ENCODE assay signal across 19 cellular contexts in genomic region chr1:6274622-6275139, GRCh38. TPM values are rescaled to one million over a fixed set of nuclear protein-coding genes. Genes with fewer than 3 reads are reported as not detected.
DNase-seq lines count a peak whose midpoint lies in the region; ATAC-seq and TF ChIP-seq lines count a peak whose summit lies in the region.
"Had no signal": no experiment of that assay in that cellular context is flagged by ENCODE, and none has a peak within 500 bp of the region (broad histone marks: within the 10 kb centered on the region; RNA-seq: fewer than 3 reads in every experiment).

No MANE protein-coding gene starts in this region.

- H3K9me3 ChIP-seq in BLaER1 (no peaks in the 10 kb centered on the region), neural cell (ENCODE audit: low read length) (no peaks in the 10 kb centered on the region), gastroesophageal sphincter (no peaks in the 10 kb centered on the region)
- H3K9me3 ChIP-seq: BE2C, Caco-2 had no signal

- H4K20me1 ChIP-seq in BLaER1 (no peaks in the 10 kb centered on the region; the same call in 1 of the 2 replicates), neural cell (ENCODE audit: insufficient read depth) (no peaks in the 10 kb centered on the region)

- 98% methylated on average over 11 to 15 of the region's 16 CpGs for WGBS in lower leg skin, 2 donors
- no CpG with 5 or more reads among the region's 16 CpGs for WGBS in gastroesophageal sphincter (ENCODE audit: low coverage in 1 of 2), 2 donors

- H3K27ac ChIP-seq in BLaER1 = 0 out of 2 replicates have a peak overlapping the region, but pooled peaks have one; percentile 18
- H3K27ac ChIP-seq in RWPE1 = peak overlapping the region; percentile 54
- H3K27ac ChIP-seq in neural cell (ENCODE audit: low read length) = peak overlapping the region; percentile 97
- no peak overlapping the region for H3K27ac ChIP-seq in gastroesophageal sphincter
- H3K27ac ChIP-seq: C4-2B had no signal

- H3K36me3 ChIP-seq in BLaER1 (peaks cover 38% of the 10 kb centered on the region), neural cell (ENCODE audit: insufficient read depth, low read length) (no peaks in the 10 kb centered on the region), gastroesophageal sphincter (no peaks in the 10 kb centered on the region)
- H3K36me3 ChIP-seq: BE2C had no signal

- peaks cover 52% of the 10 kb centered on the region for H3K4me1 ChIP-seq in BLaER1
- H3K4me1 ChIP-seq in gastroesophageal sphincter = peaks cover 0 to 48% (median 12%) of the 10 kb centered on the region in 3 donors
- H3K4me1 ChIP-seq: Caco-2 had no signal

- POLR2A ChIA-PET in RWPE1 (lab: Yijun Ruan, JAX; ENCODE audit: low non-redundant PET) = no interaction called here

- TF ChIP-seq CTCF in RWPE1 (conservative IDR thresholded peaks at IDR 0.05; ENCODE audit: low read depth) = no peak
- no peak for TF ChIP-seq CTCF in neural cell (IDR thresholded peaks at IDR 0.05; ENCODE audit: poor library complexity, severe bottlenecking)
- no peak for TF ChIP-seq CTCF in lower leg skin (IDR thresholded peaks at IDR 0.05)
- TF ChIP-seq CTCF in gastroesophageal sphincter (IDR thresholded peaks at IDR 0.05) = no peak

- CTCF ChIA-PET in RWPE1 (lab: Yijun Ruan, JAX) = interaction anchor here (0.6 kb wide), 1 partner anchor 55 kb away, joined by 3 read pairs; no protein-coding TSS in a partner anchor

- TF ChIP-seq RAD21 in neural cell (conservative IDR thresholded peaks at IDR 0.05) = no peak

- TF ChIP-seq EP300 in neural cell (conservative IDR thresholded peaks at IDR 0.05; ENCODE audit: poor library complexity, severe bottlenecking) (no peak), gastroesophageal sphincter (IDR thresholded peaks at IDR 0.05) (no peak)

- ATAC-seq in gastroesophageal sphincter = no peak
- ATAC-seq: GM23338, HCT116, HepG2 had no signal

- H3K4me2 ChIP-seq in BLaER1 (no peak overlapping the region), neural cell (ENCODE audit: low read length) (no peak overlapping the region)
- H3K4me2 ChIP-seq: GM23338 had no signal

- no peaks in the 10 kb centered on the region for H3K9me2 ChIP-seq in neural cell (ENCODE audit: insufficient read depth, low read length)

- no peak overlapping the region for H3K9ac ChIP-seq in BLaER1
- H3K9ac ChIP-seq in neural cell (ENCODE audit: low read length) = no peak overlapping the region

- DNase-seq in RWPE1 (ENCODE audit: low spot score) (no peak), lower leg skin (ENCODE audit: low spot score in 2 of 2) (no peak), SKM-1 (lab: John Stamatoyannopoulos, UW; ENCODE audit: unreplicated experiment) (no peak)
- DNase-seq: ACHN; BE2C; Caco-2; CD4-positive, alpha-beta T cell; DMS153; DMS79; GDM1 had no signal

- no peak overlapping the region for H2AFZ ChIP-seq in neural cell (ENCODE audit: low read depth, low read length)
- H2AFZ ChIP-seq: GM23338 had no signal

- H3K79me2 ChIP-seq in neural cell (replicated peaks; ENCODE audit: insufficient read depth, low read length) = no peaks in the 10 kb centered on the region

- intact Hi-C loops in lower leg skin (cut with DNase I; ENCODE audit: low total_unique reads) = no loop called here

- H3K4me3 ChIP-seq in BLaER1 = no peak overlapping the region
- no peak overlapping the region for H3K4me3 ChIP-seq in neural cell (ENCODE audit: low read length)
- H3K4me3 ChIP-seq in lower leg skin (ENCODE audit: low read depth, poor library complexity, severe bottlenecking) = no peak overlapping the region
- no peak overlapping the region for H3K4me3 ChIP-seq in gastroesophageal sphincter
- H3K4me3 ChIP-seq: GM23338 had no signal

- H3K27me3 ChIP-seq in BLaER1 (no peaks in the 10 kb centered on the region), neural cell (ENCODE audit: insufficient read depth, low read depth, low read length) (no peaks in the 10 kb centered on the region), gastroesophageal sphincter (no peaks in the 10 kb centered on the region)
- H3K27me3 ChIP-seq: BE2C had no signal

- no peaks in the 10 kb centered on the region for H3F3A ChIP-seq in neural cell (ENCODE audit: insufficient read depth, low read length, poor library complexity, severe bottlenecking)

- no peak for TF ChIP-seq POLR2A in lower leg skin (IDR thresholded peaks at IDR 0.05)
- no peak for TF ChIP-seq POLR2A in gastroesophageal sphincter (IDR thresholded peaks at IDR 0.05)

TF ChIP-seq in neural cell, 6 proteins besides CTCF, POLR2A, EP300 and RAD21:
- TF ChIP-seq REST (IDR thresholded peaks at IDR 0.05; ENCODE audit: borderline replicate concordance) (no peak), MXI1 (conservative IDR thresholded peaks at IDR 0.05; ENCODE audit: poor library complexity, severe bottlenecking) (no peak), EZH2 (IDR thresholded peaks at IDR 0.05; ENCODE audit: borderline replicate concordance, insufficient read depth, low read length, poor library complexity, severe bottlenecking) (no peak), TAF1 (IDR thresholded peaks at IDR 0.05; ENCODE audit: low read depth) (no peak), SMC3 (conservative IDR thresholded peaks at IDR 0.05; ENCODE audit: poor library complexity) (no peak), POLR2AphosphoS5 (IDR thresholded peaks at IDR 0.05) (no peak)

RNA-seq across cellular contexts. Expression of gene GPR153, which starts 13.8 kb away (rescaled TPM):
- 26.9 and 34.6 TPM in 2 replicates for polyA plus RNA-seq in neural cell
- 42.4 and 45.5 TPM in 2 replicates for polyA minus RNA-seq in neural cell
- 10 to 100 TPM in 2 of 4 donors, 1 to 10 TPM in 2; 6.2 to 17.3 (median 11.7) TPM for total RNA-seq in lower leg skin
- total RNA-seq in gastroesophageal sphincter = 1 to 10 TPM; 2.6 to 8.9 (median 6.2) TPM

RNA-seq across cellular contexts. Expression of gene HES3, which starts 30.7 kb away (rescaled TPM):
- polyA plus RNA-seq in neural cell = not detected in 2 replicates
- polyA minus RNA-seq in neural cell = not detected in 2 replicates
- not detected for total RNA-seq in lower leg skin
- total RNA-seq in gastroesophageal sphincter = not detected
- total RNA-seq: A172; Caco-2; CD4-positive, alpha-beta T cell; Daoy; HepG2 had no signal
- polyA plus RNA-seq: HepG2 had no signal

RNA-seq across cellular contexts. Expression of gene ICMT, which starts 38.9 kb away (rescaled TPM):
- polyA plus RNA-seq in neural cell = 21.1 and 23.3 TPM in 2 replicates
- polyA minus RNA-seq in neural cell = 40.4 and 41.9 TPM in 2 replicates
- 10 to 100 TPM; 37.7 to 73.9 (median 57.3) TPM for total RNA-seq in lower leg skin
- 10 to 100 TPM; 53.4 to 91.3 (median 85.0) TPM for total RNA-seq in gastroesophageal sphincter

Comparison
In these comparisons a context has a peak if more than half of its experiments do, and no peak if none do; other contexts are left out.
1. H3K27ac ChIP-seq: peak in BLaER1 (single experiment), RWPE1 (single experiment) and neural cell (single experiment); none in gastroesophageal sphincter (0 of 4).